1 cellular context compared by ENCODE assay signal in genomic region chr3:13002398-13003124, GRCh38.
TF ChIP-seq lines count a peak whose summit lies in the region.

No MANE protein-coding gene starts in this region.

TF ChIP-seq in K562, 482 proteins besides CTCF, POLR2A, EP300 and RAD21 (continued from another document and continues in another):
- TF ChIP-seq SRSF3 (IDR thresholded peaks at IDR 0.05; ENCODE audit: insufficient read depth, low read length) (no peak), TRIM28 (IDR thresholded peaks at IDR 0.05) (no peak), KLF13 (tag; IDR thresholded peaks at IDR 0.05; ENCODE audit: borderline replicate concordance, low read depth) (0 out of 2 replicates have a peak, but pooled peaks have one; percentile 23), DDX20 (tag; IDR thresholded peaks at IDR 0.05; ENCODE audit: low read depth) (no peak), ZFPM2 (CRISPR knock-in tag; IDR thresholded peaks at IDR 0.05) (no peak), KLF10 (CRISPR knock-in tag; IDR thresholded peaks at IDR 0.05) (peak; percentile 62; the same call in 1 of the 2 replicates), ZNF444 (CRISPR knock-in tag; IDR thresholded peaks at IDR 0.05) (no peak), NCOA1 (IDR thresholded peaks at IDR 0.05; ENCODE audit: low read depth) (no peak), ZSCAN29 (IDR thresholded peaks at IDR 0.05) (no peak), ZNF311 (CRISPR knock-in tag; IDR thresholded peaks at IDR 0.05) (no peak), AFF4 (CRISPR knock-in tag; IDR thresholded peaks at IDR 0.05) (0 out of 2 replicates have a peak, but pooled peaks have one; percentile 23), FOS (IDR thresholded peaks at IDR 0.05; ENCODE audit: extremely low read depth, insufficient read length) (no peak), RHOXF2B (CRISPR knock-in tag; conservative IDR thresholded peaks at IDR 0.05) (no peak), MYC (IDR thresholded peaks at IDR 0.05; ENCODE audit: low read depth, low read length) (no peak), MYC (CRISPR knock-in tag; IDR thresholded peaks at IDR 0.05; ENCODE audit: borderline replicate concordance, low read depth) (no peak), BCL6 (CRISPR knock-in tag; IDR thresholded peaks at IDR 0.05) (no peak), USF1 (CRISPR knock-in tag; IDR thresholded peaks at IDR 0.05) (no peak), ZNF395 (CRISPR knock-in tag; IDR thresholded peaks at IDR 0.05) (no peak), ZNF589 (CRISPR knock-in tag; IDR thresholded peaks at IDR 0.05; ENCODE audit: low read depth) (no peak), ZNF324 (CRISPR knock-in tag; IDR thresholded peaks at IDR 0.05) (no peak), BCOR (IDR thresholded peaks at IDR 0.05) (no peak), GTF3C2 (IDR thresholded peaks at IDR 0.05; ENCODE audit: borderline replicate concordance, extremely low read depth, insufficient read length) (no peak), TRIM25 (IDR thresholded peaks at IDR 0.05; ENCODE audit: borderline replicate concordance) (no peak), NFXL1 (CRISPR knock-in tag; IDR thresholded peaks at IDR 0.05) (no peak), ZNF785 (CRISPR knock-in tag; IDR thresholded peaks at IDR 0.05) (no peak), MAZ (CRISPR knock-in tag; conservative IDR thresholded peaks at IDR 0.05 in 1 of 2, IDR thresholded peaks at IDR 0.05 in 1 of 2) (no peak; a peak in 1 of 4 replicates), SMAD4 (CRISPR knock-in tag; conservative IDR thresholded peaks at IDR 0.05) (no peak), CHAMP1 (IDR thresholded peaks at IDR 0.05) (no peak), MEF2D (tag; conservative IDR thresholded peaks at IDR 0.05; ENCODE audit: low read depth) (no peak), ZNF407 (IDR thresholded peaks at IDR 0.05; ENCODE audit: low read depth) (no peak), NR3C1 (CRISPR knock-in tag; IDR thresholded peaks at IDR 0.05) (no peak)
